In genomic region chr17:2170023-2170422, GRCh38 we compare ENCODE assay signal across 12 cellular contexts.
DNase-seq lines count a peak whose midpoint lies in the region; FAIRE-seq and TF ChIP-seq lines count a peak whose summit lies in the region.
"Had no signal": no experiment of that assay in that cellular context is flagged by ENCODE, and none has a peak within 500 bp of the region (broad histone marks: within the 10 kb centered on the region; RNA-seq: fewer than 3 reads in every experiment).

No MANE protein-coding gene starts in this region.

- no peak for TF ChIP-seq POLR2A in suprapubic skin (IDR thresholded peaks at IDR 0.05)

- intact Hi-C loops in activated CD4-positive, alpha-beta T cell treated with anti-CD3 and anti-CD28 coated beads, Interleukin-2, amount 10 ng/mL, durations not matched to agents 24 days and 14 days (cut with micrococcal nuclease): loop anchor here (5.0 kb wide), 1 partner anchor 33 kb away; no protein-coding TSS in a partner anchor

- H3K9me3 ChIP-seq in AG04450 (ENCODE audit: control insufficient read depth, insufficient read depth, low read length) (no peaks in the 10 kb centered on the region), suprapubic skin (no peaks in the 10 kb centered on the region)

- TF ChIP-seq EP300 in suprapubic skin (IDR thresholded peaks at IDR 0.05): no peak

- POLR2A ChIA-PET in AG04450 (lab: Yijun Ruan, JAX): no interaction called here

- CTCF ChIA-PET in AG04450 (lab: Charles Lee): no interaction called here

- FAIRE-seq in GM18507 (lab: Jason Lieb, UNC): peak; percentile 18
- FAIRE-seq: G401.6, H54 had no signal

- H3K27ac ChIP-seq in AG04450 (ENCODE audit: low read depth, low read length): no peak overlapping the region
- no peak overlapping the region for H3K27ac ChIP-seq in suprapubic skin

- H3K4me1 Mint-ChIP-seq in activated CD4-positive, alpha-beta T cell treated with anti-CD3 and anti-CD28 coated beads, Interleukin-2, amount 10 ng/mL, durations not matched to agents 24 days and 14 days: peaks cover 9% of the 10 kb centered on the region

- H3K9me3 Mint-ChIP-seq in activated CD4-positive, alpha-beta T cell treated with anti-CD3 and anti-CD28 coated beads, Interleukin-2, amount 10 ng/mL, durations not matched to agents 24 days and 14 days: no peaks in the 10 kb centered on the region
- H3K9me3 Mint-ChIP-seq: activated naive CD4-positive, alpha-beta T cell treated with anti-CD3 and anti-CD28 coated beads, Interleukin-2, amount 50 U/mL, for 72 hours had no signal

- H3K36me3 Mint-ChIP-seq in activated CD4-positive, alpha-beta T cell treated with anti-CD3 and anti-CD28 coated beads, Interleukin-2, amount 10 ng/mL, durations not matched to agents 24 days and 14 days (ENCODE audit: low read depth): peaks cover 38% of the 10 kb centered on the region

- H3K27me3 ChIP-seq in AG04450 (ENCODE audit: control insufficient read depth, insufficient read depth, low read length): no peaks in the 10 kb centered on the region
- no peaks in the 10 kb centered on the region for H3K27me3 ChIP-seq in kidney epithelial cell (ENCODE audit: control insufficient read depth, insufficient read depth, low read length)
- H3K27me3 ChIP-seq in suprapubic skin: no peaks in the 10 kb centered on the region

- peaks cover 32% of the 10 kb centered on the region for H3K4me1 ChIP-seq in suprapubic skin

- no peak overlapping the region for H3K4me3 ChIP-seq in AG04450 (ENCODE audit: low read depth, low read length)
- H3K4me3 ChIP-seq in kidney epithelial cell (ENCODE audit: low read depth, low read length): no peak overlapping the region
- H3K4me3 ChIP-seq in suprapubic skin: no peak overlapping the region

- no peaks in the 10 kb centered on the region for H3K27me3 Mint-ChIP-seq in activated CD4-positive, alpha-beta T cell treated with anti-CD3 and anti-CD28 coated beads, Interleukin-2, amount 10 ng/mL, durations not matched to agents 24 days and 14 days

- WGBS in suprapubic skin: 82% methylated on average over 9 of the region's 9 CpGs

- H3K36me3 ChIP-seq in kidney epithelial cell (ENCODE audit: control insufficient read depth, insufficient read depth, low read length): no peaks in the 10 kb centered on the region
- peaks cover 26% of the 10 kb centered on the region for H3K36me3 ChIP-seq in suprapubic skin

- TF ChIP-seq CTCF in AG04450 (IDR thresholded peaks at IDR 0.05; ENCODE audit: low read depth, low read length): peak; percentile 13; the same call in 1 of the 2 replicates
- peak; percentile 18 for TF ChIP-seq CTCF in kidney epithelial cell (IDR thresholded peaks at IDR 0.05; ENCODE audit: insufficient read depth, low read length, poor library complexity, severe bottlenecking)
- TF ChIP-seq CTCF in suprapubic skin (IDR thresholded peaks at IDR 0.05): no peak

- no peak overlapping the region for H3K27ac Mint-ChIP-seq in activated CD4-positive, alpha-beta T cell treated with anti-CD3 and anti-CD28 coated beads, Interleukin-2, amount 10 ng/mL, durations not matched to agents 24 days and 14 days

- no peak overlapping the region for H3K4me3 Mint-ChIP-seq in activated CD4-positive, alpha-beta T cell treated with anti-CD3 and anti-CD28 coated beads, Interleukin-2, amount 10 ng/mL, durations not matched to agents 24 days and 14 days

- DNase-seq in AG04450 (ENCODE audit: low read depth, low spot score) (no peak), GM18507 (ENCODE audit: extremely low spot score, insufficient read length, low read depth) (no peak), kidney epithelial cell (ENCODE audit: low read depth) (no peak), suprapubic skin (ENCODE audit: low spot score in 2 of 2) (no peak), NCI-H446 (lab: John Stamatoyannopoulos, UW) (no peak), Kasumi-1 (lab: John Stamatoyannopoulos, UW) (no peak), amygdala (lab: John Stamatoyannopoulos, UW) (no peak)
- DNase-seq in activated CD4-positive, alpha-beta T cell treated with anti-CD3 and anti-CD28 coated beads, Interleukin-2, amount 10 ng/mL, durations not matched to agents 24 days and 14 days: peak; percentile 73
- DNase-seq: substantia nigra had no signal

Comparison
In these comparisons a context has a peak if more than half of its experiments do, and no peak if none do; other contexts are left out.
1. CTCF ChIP-seq: peak in AG04450 (single experiment) and kidney epithelial cell (single experiment); none in suprapubic skin (0 of 2).